Comparison of ENCODE assay signal across 2 cellular contexts in the genomic region with DNA sequence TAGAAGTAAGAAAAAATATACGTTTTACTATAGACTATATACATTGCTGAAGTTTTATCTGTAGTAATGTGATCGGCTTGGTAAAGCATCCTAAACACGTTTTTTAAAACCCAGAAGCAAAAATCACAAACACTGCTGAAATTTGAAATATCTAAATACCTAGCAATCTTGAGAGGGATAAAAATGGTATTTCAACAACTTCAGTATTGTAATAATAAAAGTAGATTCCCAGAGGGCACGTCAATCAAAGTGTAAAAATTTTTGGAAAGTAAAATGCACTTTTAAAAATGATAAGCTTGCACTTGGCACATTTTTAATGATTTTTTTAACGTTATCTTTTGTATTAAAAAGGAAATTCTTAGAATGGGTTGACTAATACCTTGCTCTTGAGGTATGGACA.
TF ChIP-seq lines count a peak whose summit lies in the region.

No MANE protein-coding gene starts in this region.

TF ChIP-seq in A549, 52 proteins besides CTCF, POLR2A, EP300 and RAD21 (continued from another document):
- TF ChIP-seq, protein P1, sequence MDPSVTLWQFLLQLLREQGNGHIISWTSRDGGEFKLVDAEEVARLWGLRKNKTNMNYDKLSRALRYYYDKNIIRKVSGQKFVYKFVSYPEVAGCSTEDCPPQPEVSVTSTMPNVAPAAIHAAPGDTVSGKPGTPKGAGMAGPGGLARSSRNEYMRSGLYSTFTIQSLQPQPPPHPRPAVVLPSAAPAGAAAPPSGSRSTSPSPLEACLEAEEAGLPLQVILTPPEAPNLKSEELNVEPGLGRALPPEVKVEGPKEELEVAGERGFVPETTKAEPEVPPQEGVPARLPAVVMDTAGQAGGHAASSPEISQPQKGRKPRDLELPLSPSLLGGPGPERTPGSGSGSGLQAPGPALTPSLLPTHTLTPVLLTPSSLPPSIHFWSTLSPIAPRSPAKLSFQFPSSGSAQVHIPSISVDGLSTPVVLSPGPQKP (IDR thresholded peaks at IDR 0.05; ENCODE audit: low read depth, low read length), result no peak
- TF ChIP-seq RARB (CRISPR knock-in tag; IDR thresholded peaks at IDR 0.05) (no peak), NPAS2 (CRISPR knock-in tag; IDR thresholded peaks at IDR 0.05; ENCODE audit: borderline replicate concordance) (no peak)

TF ChIP-seq in HCT116, 20 proteins besides CTCF, POLR2A, EP300 and RAD21 (continued from another document):
- TF ChIP-seq ZBTB33 (IDR thresholded peaks at IDR 0.05; ENCODE audit: extremely low read depth, insufficient replicate concordance, low read length), result no peak
- TF ChIP-seq SP1 (IDR thresholded peaks at IDR 0.05; ENCODE audit: low read depth), result no peak
- TF ChIP-seq CBX3 (IDR thresholded peaks at IDR 0.05; ENCODE audit: low read depth), result no peak
- TF ChIP-seq, protein P2, sequence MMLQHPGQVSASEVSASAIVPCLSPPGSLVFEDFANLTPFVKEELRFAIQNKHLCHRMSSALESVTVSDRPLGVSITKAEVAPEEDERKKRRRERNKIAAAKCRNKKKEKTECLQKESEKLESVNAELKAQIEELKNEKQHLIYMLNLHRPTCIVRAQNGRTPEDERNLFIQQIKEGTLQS (IDR thresholded peaks at IDR 0.05), result no peak
- no peak for TF ChIP-seq EGR1 (IDR thresholded peaks at IDR 0.05; ENCODE audit: low read depth)
- no peak for TF ChIP-seq REST (IDR thresholded peaks at IDR 0.05; ENCODE audit: low read depth)
- TF ChIP-seq TCF7L2 (IDR thresholded peaks at IDR 0.05; ENCODE audit: borderline replicate concordance, extremely low read depth, insufficient read depth, insufficient read length), result no peak
- TF ChIP-seq YY1 (IDR thresholded peaks at IDR 0.05; ENCODE audit: extremely low read depth, insufficient replicate concordance, low read depth, low read length), result no peak
- no peak for TF ChIP-seq CEBPB (IDR thresholded peaks at IDR 0.05; ENCODE audit: low read depth)
- TF ChIP-seq, protein P3, sequence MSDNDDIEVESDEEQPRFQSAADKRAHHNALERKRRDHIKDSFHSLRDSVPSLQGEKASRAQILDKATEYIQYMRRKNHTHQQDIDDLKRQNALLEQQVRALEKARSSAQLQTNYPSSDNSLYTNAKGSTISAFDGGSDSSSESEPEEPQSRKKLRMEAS (IDR thresholded peaks at IDR 0.05), result no peak; the same call in 1 of the 2 replicates
- TF ChIP-seq ZFX (IDR thresholded peaks at IDR 0.05), result no peak
- no peak for TF ChIP-seq ELF1 (IDR thresholded peaks at IDR 0.05; ENCODE audit: borderline replicate concordance, low read depth)
- no peak for TF ChIP-seq JUND (IDR thresholded peaks at IDR 0.05)
- TF ChIP-seq SIN3A (IDR thresholded peaks at IDR 0.05; ENCODE audit: low read depth), result no peak
- no peak for TF ChIP-seq FOSL1 (IDR thresholded peaks at IDR 0.05; ENCODE audit: low read depth)
- no peak for TF ChIP-seq EZH2phosphoT487 (IDR thresholded peaks at IDR 0.05; ENCODE audit: borderline replicate concordance)
